ENCODE assay signal across 24 cellular contexts in the genomic region with DNA sequence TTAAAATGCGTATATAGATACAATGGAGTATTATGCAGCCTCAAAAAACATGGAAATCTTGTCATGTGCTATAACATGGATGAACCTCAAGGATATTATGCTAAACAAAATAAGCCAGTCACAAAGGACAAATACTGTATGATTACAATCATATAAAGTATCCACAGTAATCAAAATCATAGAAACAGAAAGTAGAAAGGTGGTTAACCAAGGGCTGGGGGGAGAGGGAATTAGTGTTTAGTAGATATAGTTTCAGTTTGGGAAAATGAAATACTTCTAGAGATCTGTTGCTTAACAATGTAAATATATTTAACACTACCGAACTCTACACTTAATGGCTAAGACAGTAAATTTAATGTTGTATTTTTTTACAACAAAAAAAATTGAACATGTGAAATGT. TPM values are rescaled to one million over a fixed set of nuclear protein-coding genes. Genes with fewer than 3 reads are reported as not detected.
DNase-seq lines count a peak whose midpoint lies in the region; ATAC-seq lines count a peak whose summit lies in the region.
"Had no signal": no experiment of that assay in that cellular context is flagged by ENCODE, and none has a peak within 500 bp of the region (broad histone marks: within the 10 kb centered on the region; RNA-seq: fewer than 3 reads in every experiment).

No MANE protein-coding gene starts in this region.

- peaks cover 84% of the 10 kb centered on the region for H3K4me1 Mint-ChIP-seq in activated naive CD8-positive, alpha-beta T cell (ENCODE audit: low read depth)
- peaks cover 70% of the 10 kb centered on the region for H3K4me1 Mint-ChIP-seq in activated naive CD8-positive, alpha-beta T cell treated with anti-CD3 and anti-CD28 coated beads for 36 hours
- H3K4me1 Mint-ChIP-seq in central memory CD8-positive, alpha-beta T cell = peaks cover 79% of the 10 kb centered on the region
- peaks cover 81% of the 10 kb centered on the region for H3K4me1 Mint-ChIP-seq in stimulated activated effector memory CD8-positive, alpha-beta T cell treated with anti-CD3 and anti-CD28 coated beads, Interleukin-12 subunit alpha, Interleukin-12 subunit beta, amount 100 ng/mL, for 72 hours

- H3K4me3 Mint-ChIP-seq in activated naive CD8-positive, alpha-beta T cell = peak overlapping the region; percentile 48
- H3K4me3 Mint-ChIP-seq in activated naive CD8-positive, alpha-beta T cell treated with anti-CD3 and anti-CD28 coated beads for 36 hours = no peak overlapping the region
- H3K4me3 Mint-ChIP-seq in central memory CD8-positive, alpha-beta T cell = no peak overlapping the region
- H3K4me3 Mint-ChIP-seq in stimulated activated effector memory CD8-positive, alpha-beta T cell treated with anti-CD3 and anti-CD28 coated beads, Interleukin-12 subunit alpha, Interleukin-12 subunit beta, amount 100 ng/mL, for 72 hours = no peak overlapping the region
- H3K4me3 Mint-ChIP-seq: activated T-cell treated with anti-CD3 and anti-CD28 coated beads, Interleukin-2, amount 50 U/mL, for 24 hours; CD14-positive monocyte; type B pancreatic cell had no signal

- DNase-seq in activated naive CD8-positive, alpha-beta T cell treated with anti-CD3 and anti-CD28 coated beads for 36 hours = no peak
- DNase-seq in MV-4-11 (lab: John Stamatoyannopoulos, UW) (peak; percentile 3), hepatic stellate cell (ENCODE audit: low spot score) (no peak), DMS 273 (lab: John Stamatoyannopoulos, UW; ENCODE audit: unreplicated experiment) (no peak), NCI-H1105 treated with DMSO at 0.1 percent for 48 hours (lab: John Stamatoyannopoulos, UW) (no peak)
- no peak for DNase-seq in central memory CD8-positive, alpha-beta T cell (ENCODE audit: low spot score in 2 of 2)
- DNase-seq in stimulated activated effector memory CD8-positive, alpha-beta T cell treated with anti-CD3 and anti-CD28 coated beads, Interleukin-12 subunit alpha, Interleukin-12 subunit beta, amount 100 ng/mL, for 72 hours (ENCODE audit: low spot score in 2 of 2) = no peak
- DNase-seq: activated gamma-delta T cell treated with Interleukin-2 at 50 U/mL for 16 hours; activated T-cell treated with anti-CD3 and anti-CD28 coated beads, Interleukin-2, amount 50 U/mL, for 24 hours; colonic mucosa; effector memory CD4-positive, alpha-beta T cell; foreskin keratinocyte; Karpas-422; NCI-H1694 treated with DMSO at 0.1 percent for 48 hours; NCI-H526 treated with DMSO at 0.1 percent for 48 hours; posterior cingulate gyrus; right cardiac atrium; SJCRH30; stimulated activated CD4-positive, alpha-beta T cell treated with anti-CD3 and anti-CD28 coated beads, Interleukin-2, amount 100 ng/mL, for 24 hours; substantia nigra had no signal

- peaks cover 8% of the 10 kb centered on the region for H3K36me3 Mint-ChIP-seq in activated naive CD8-positive, alpha-beta T cell
- H3K36me3 Mint-ChIP-seq in activated naive CD8-positive, alpha-beta T cell treated with anti-CD3 and anti-CD28 coated beads for 36 hours = peaks cover 25% of the 10 kb centered on the region
- H3K36me3 Mint-ChIP-seq in central memory CD8-positive, alpha-beta T cell (ENCODE audit: insufficient read depth) = peaks cover 5% of the 10 kb centered on the region
- peaks cover 9% of the 10 kb centered on the region for H3K36me3 Mint-ChIP-seq in stimulated activated effector memory CD8-positive, alpha-beta T cell treated with anti-CD3 and anti-CD28 coated beads, Interleukin-12 subunit alpha, Interleukin-12 subunit beta, amount 100 ng/mL, for 72 hours

- peak; percentile 68 for ATAC-seq in central memory CD8-positive, alpha-beta T cell (replicated peaks; ENCODE audit: extremely low read depth, poor library complexity, severe bottlenecking)
- ATAC-seq in stimulated activated effector memory CD8-positive, alpha-beta T cell treated with anti-CD3 and anti-CD28 coated beads, Interleukin-12 subunit alpha, Interleukin-12 subunit beta, amount 100 ng/mL, for 72 hours = peak; percentile 55
- ATAC-seq: esophagus mucosa, foreskin keratinocyte, right cardiac atrium had no signal

- H3K27me3 Mint-ChIP-seq in activated naive CD8-positive, alpha-beta T cell = no peaks in the 10 kb centered on the region
- no peaks in the 10 kb centered on the region for H3K27me3 Mint-ChIP-seq in activated naive CD8-positive, alpha-beta T cell treated with anti-CD3 and anti-CD28 coated beads for 36 hours
- H3K27me3 Mint-ChIP-seq in central memory CD8-positive, alpha-beta T cell = no peaks in the 10 kb centered on the region
- H3K27me3 Mint-ChIP-seq: activated T-cell treated with anti-CD3 and anti-CD28 coated beads, Interleukin-2, amount 50 U/mL, for 24 hours; type B pancreatic cell had no signal

- no peaks in the 10 kb centered on the region for H3K9me3 Mint-ChIP-seq in activated naive CD8-positive, alpha-beta T cell (ENCODE audit: low read depth)
- peaks cover 2% of the 10 kb centered on the region for H3K9me3 Mint-ChIP-seq in activated naive CD8-positive, alpha-beta T cell treated with anti-CD3 and anti-CD28 coated beads for 36 hours
- no peaks in the 10 kb centered on the region for H3K9me3 Mint-ChIP-seq in central memory CD8-positive, alpha-beta T cell
- no peaks in the 10 kb centered on the region for H3K9me3 Mint-ChIP-seq in stimulated activated effector memory CD8-positive, alpha-beta T cell treated with anti-CD3 and anti-CD28 coated beads, Interleukin-12 subunit alpha, Interleukin-12 subunit beta, amount 100 ng/mL, for 72 hours
- H3K9me3 Mint-ChIP-seq: activated T-cell treated with anti-CD3 and anti-CD28 coated beads, Interleukin-2, amount 50 U/mL, for 24 hours; type B pancreatic cell had no signal

- H3K27ac Mint-ChIP-seq in activated naive CD8-positive, alpha-beta T cell = peak overlapping the region; percentile 12
- H3K27ac Mint-ChIP-seq in activated naive CD8-positive, alpha-beta T cell treated with anti-CD3 and anti-CD28 coated beads for 36 hours = no peak overlapping the region
- no peak overlapping the region for H3K27ac Mint-ChIP-seq in central memory CD8-positive, alpha-beta T cell (ENCODE audit: low read depth)
- H3K27ac Mint-ChIP-seq in stimulated activated effector memory CD8-positive, alpha-beta T cell treated with anti-CD3 and anti-CD28 coated beads, Interleukin-12 subunit alpha, Interleukin-12 subunit beta, amount 100 ng/mL, for 72 hours = no peak overlapping the region
- H3K27ac Mint-ChIP-seq: activated T-cell treated with anti-CD3 and anti-CD28 coated beads, Interleukin-2, amount 50 U/mL, for 24 hours; type B pancreatic cell had no signal

RNA-seq across cellular contexts. Expression of gene TOP2B, which starts 9.0 kb away (rescaled TPM):
- 100 to 1,000 TPM; 128 to 130 TPM for total RNA-seq in activated naive CD8-positive, alpha-beta T cell treated with anti-CD3 and anti-CD28 coated beads for 36 hours
